9 cellular contexts compared by ENCODE assay signal in the genomic region with DNA sequence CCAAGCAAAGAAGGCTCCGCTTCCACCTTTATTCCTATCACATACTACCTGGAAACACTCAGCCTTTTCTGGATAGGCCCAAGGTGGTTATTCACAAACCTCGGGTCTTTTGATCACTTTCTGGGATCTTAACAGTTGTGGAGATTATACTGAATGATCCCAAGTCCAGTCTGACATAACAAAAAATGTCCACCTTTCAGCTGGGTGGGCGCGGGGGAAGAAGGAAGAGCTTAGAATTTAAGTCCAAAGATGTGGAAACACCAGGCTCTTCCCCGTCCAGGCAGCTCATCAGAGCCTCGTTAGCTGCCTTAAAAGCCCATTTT. TPM values are rescaled to one million over a fixed set of nuclear protein-coding genes. Genes with fewer than 3 reads are reported as not detected.
DNase-seq lines count a peak whose midpoint lies in the region; ATAC-seq and TF ChIP-seq lines count a peak whose summit lies in the region.
"Had no signal": no experiment of that assay in that cellular context is flagged by ENCODE, and none has a peak within 500 bp of the region (broad histone marks: within the 10 kb centered on the region; RNA-seq: fewer than 3 reads in every experiment).

No MANE protein-coding gene starts in this region.

- H3K27ac Mint-ChIP-seq in activated naive CD4-positive, alpha-beta T cell treated with anti-CD3 and anti-CD28 coated beads, Interleukin-2, amount 10 ng/mL, durations not matched to agents 7 days and 5 days, result peak overlapping the region; percentile 39

- WGBS in lower leg skin, 2 donors, result 15 to 20% methylated on average over 6 of the region's 6 CpGs
- WGBS in upper lobe of left lung, 2 donors, result 20 to 28% methylated on average over 5 to 6 of the region's 6 CpGs

- TF ChIP-seq EP300 in upper lobe of left lung (IDR thresholded peaks at IDR 0.05), result no peak

- peak overlapping the region; percentile 83 to 88 (median 86) for H3K27ac ChIP-seq in upper lobe of left lung

- CTCF ChIA-PET in activated naive CD4-positive, alpha-beta T cell treated with anti-CD3 and anti-CD28 coated beads, Interleukin-2, amount 10 ng/mL, durations not matched to agents 7 days and 5 days (lab: Charles Lee), result interaction anchor here (0.7 to 1.6 kb wide), 4 partner anchors 15 to 287 kb away, joined by 3 to 9 read pairs (median 4); a partner anchor contains a TSS

- H3K4me3 ChIP-seq in adipocyte (ENCODE audit: low read length) (peak overlapping the region; percentile 94), lower leg skin (ENCODE audit: low read depth, poor library complexity, severe bottlenecking) (peak overlapping the region; percentile 53), upper lobe of left lung (peak overlapping the region; percentile 70 to 81 (median 72))

- H3K27me3 ChIP-seq in adipocyte (replicated peaks; ENCODE audit: control insufficient read depth, insufficient read depth, low read length) (peaks cover 8% of the 10 kb centered on the region), upper lobe of left lung (no peaks in the 10 kb centered on the region)

- no peaks in the 10 kb centered on the region for H3K9me3 ChIP-seq in adipocyte (ENCODE audit: control insufficient read depth, low read length)
- no peaks in the 10 kb centered on the region for H3K9me3 ChIP-seq in upper lobe of left lung

- H3K4me1 Mint-ChIP-seq in activated naive CD4-positive, alpha-beta T cell treated with anti-CD3 and anti-CD28 coated beads, Interleukin-2, amount 10 ng/mL, durations not matched to agents 7 days and 5 days, result peaks cover 19% of the 10 kb centered on the region

- H3K4me1 ChIP-seq in adipocyte (ENCODE audit: control insufficient read depth, insufficient read depth, low read length), result peaks cover 11% of the 10 kb centered on the region
- H3K4me1 ChIP-seq in upper lobe of left lung, result peaks cover 9 to 12% (median 10%) of the 10 kb centered on the region in 4 donors

- H3K4me3 Mint-ChIP-seq in activated naive CD4-positive, alpha-beta T cell treated with anti-CD3 and anti-CD28 coated beads, Interleukin-2, amount 10 ng/mL, durations not matched to agents 7 days and 5 days, result peak overlapping the region; percentile 70

- H3K36me3 ChIP-seq in adipocyte (ENCODE audit: control insufficient read depth, insufficient read depth, low read length, severe bottlenecking), result no peaks in the 10 kb centered on the region
- no peaks in the 10 kb centered on the region for H3K36me3 ChIP-seq in upper lobe of left lung

- DNase-seq in activated naive CD4-positive, alpha-beta T cell treated with anti-CD3 and anti-CD28 coated beads, Interleukin-2, amount 10 ng/mL, durations not matched to agents 7 days and 5 days, result no peak
- DNase-seq in activated naive CD4-positive, alpha-beta T cell (lab: John Stamatoyannopoulos, UW), result no peak
- DNase-seq in adipocyte (ENCODE audit: low read depth) (no peak), lower leg skin (ENCODE audit: low spot score in 2 of 2) (no peak), upper lobe of left lung (no peak), HCEC 1CT (no peak), NOMO-1 treated with dmso at 0.1 percent for 144 hours (lab: John Stamatoyannopoulos, UW; ENCODE audit: unreplicated experiment) (no peak), SHP77 (lab: John Stamatoyannopoulos, UW) (no peak)

- no peaks in the 10 kb centered on the region for H3K9me3 Mint-ChIP-seq in activated naive CD4-positive, alpha-beta T cell treated with anti-CD3 and anti-CD28 coated beads, Interleukin-2, amount 10 ng/mL, durations not matched to agents 7 days and 5 days

- H3K9ac ChIP-seq in adipocyte (ENCODE audit: low read length), result peak overlapping the region; percentile 97

- ATAC-seq in upper lobe of left lung (ENCODE audit: low FRiP score in 2 of 2), result no peak

- TF ChIP-seq POLR2A in lower leg skin (IDR thresholded peaks at IDR 0.05), result no peak
- TF ChIP-seq POLR2A in upper lobe of left lung (IDR thresholded peaks at IDR 0.05), result no peak

- intact Hi-C loops in lower leg skin (cut with DNase I; ENCODE audit: low total_unique reads), result no loop called here

- TF ChIP-seq CTCF in lower leg skin (IDR thresholded peaks at IDR 0.05), result no peak
- no peak for TF ChIP-seq CTCF in upper lobe of left lung (IDR thresholded peaks at IDR 0.05)

- H3K36me3 Mint-ChIP-seq in activated naive CD4-positive, alpha-beta T cell treated with anti-CD3 and anti-CD28 coated beads, Interleukin-2, amount 10 ng/mL, durations not matched to agents 7 days and 5 days, result no peaks in the 10 kb centered on the region

- H3K27me3 Mint-ChIP-seq in activated naive CD4-positive, alpha-beta T cell treated with anti-CD3 and anti-CD28 coated beads, Interleukin-2, amount 10 ng/mL, durations not matched to agents 7 days and 5 days, result peaks cover 51% of the 10 kb centered on the region

RNA-seq across cellular contexts. Expression of a gene that starts 0.3 kb away (rescaled TPM):
- 10 to 100 TPM in 1 of 4 donors, 1 to 10 TPM in 2, under 1 TPM in 1; 0.83 to 10.2 (median 2.9) TPM for total RNA-seq in lower leg skin
- 1 to 10 TPM in 4 of 6 donors, not detected in 2; 2.5 to 9.9 (median 7.2) TPM for total RNA-seq in upper lobe of left lung

RNA-seq across cellular contexts. Expression of a gene that starts 15.1 kb away (rescaled TPM):
- not detected for total RNA-seq in lower leg skin
- total RNA-seq in upper lobe of left lung, result 1 to 10 TPM in 3 of 6 donors, under 1 TPM in 3; under 0.01 to 6.7 (median 1.5) TPM
- total RNA-seq: glomerular endothelial cell had no signal
